ENCODE assay signal across 1 cellular context in genomic region chr15:100890059-100890720, GRCh38.
TF ChIP-seq lines count a peak whose summit lies in the region.

No MANE protein-coding gene starts in this region.

TF ChIP-seq in GM23338, 12 proteins besides CTCF, POLR2A, EP300 and RAD21 (continued from another document):
- TF ChIP-seq REST (IDR thresholded peaks at IDR 0.05; ENCODE audit: unreplicated experiment) = no peak
- TF ChIP-seq JUNB (IDR thresholded peaks at IDR 0.05; ENCODE audit: unreplicated experiment) = no peak
- TF ChIP-seq ETS1 (IDR thresholded peaks at IDR 0.05) = no peak
- no peak for TF ChIP-seq ZNF462 (CRISPR knock-in tag; IDR thresholded peaks at IDR 0.05)
- no peak for TF ChIP-seq EZH2 (IDR thresholded peaks at IDR 0.05; ENCODE audit: low read depth, unreplicated experiment)
- no peak for TF ChIP-seq NANOG (IDR thresholded peaks at IDR 0.05; ENCODE audit: borderline replicate concordance)
- TF ChIP-seq ZNF331 (CRISPR knock-in tag; IDR thresholded peaks at IDR 0.05; ENCODE audit: low read depth) = no peak
